Comparison of ENCODE assay signal across 3 cellular contexts in the genomic region with DNA sequence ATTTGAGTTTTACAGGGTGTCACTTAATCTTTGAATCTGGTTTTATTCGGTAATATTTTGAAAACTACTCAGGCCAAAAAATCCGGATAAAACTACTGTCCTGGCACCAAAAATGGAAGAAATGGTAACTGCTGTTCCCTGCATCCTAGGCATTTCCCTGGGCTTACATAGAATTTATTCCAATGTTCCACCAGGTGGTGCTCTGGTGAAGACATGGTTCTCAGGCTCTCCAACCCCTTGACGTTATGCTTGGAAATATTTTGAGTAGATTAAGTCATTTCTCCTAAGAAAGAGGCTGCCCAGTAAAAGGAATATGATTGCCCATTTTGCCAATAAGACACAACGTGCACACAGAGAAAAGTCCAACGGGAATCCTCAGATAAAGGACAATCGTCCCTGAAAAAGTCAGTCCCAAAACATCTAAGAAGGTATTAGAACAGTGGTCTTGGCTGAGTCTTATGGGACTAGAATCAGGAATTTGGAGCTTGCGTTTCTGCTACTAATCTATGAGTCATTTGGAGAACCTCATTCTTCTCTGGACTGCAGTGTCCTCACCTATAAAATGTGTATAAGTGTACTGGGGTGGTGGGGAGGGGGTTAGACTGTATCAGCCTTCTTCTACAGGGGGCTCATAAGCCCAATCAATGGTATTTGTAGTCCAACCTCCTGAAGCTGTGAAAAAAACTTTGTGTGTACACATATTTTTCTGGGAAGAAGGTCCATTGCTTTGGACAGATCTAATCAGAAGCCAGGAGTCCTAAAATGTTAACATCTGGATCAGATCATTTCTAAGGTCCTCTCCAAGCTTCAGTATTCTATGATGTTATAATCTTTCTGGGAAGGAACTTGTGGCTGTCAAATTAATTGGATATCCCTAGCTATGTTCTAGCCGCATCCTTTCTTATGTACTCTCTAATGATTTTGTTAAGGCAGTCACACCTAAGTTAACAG.
TF ChIP-seq lines count a peak whose summit lies in the region.

No MANE protein-coding gene starts in this region.

TF ChIP-seq in HCT116, 20 proteins besides CTCF, POLR2A, EP300 and RAD21:
- TF ChIP-seq EZH2 (IDR thresholded peaks at IDR 0.05) (no peak), EGR1 (IDR thresholded peaks at IDR 0.05; ENCODE audit: low read depth) (no peak), ZBTB33 (IDR thresholded peaks at IDR 0.05; ENCODE audit: extremely low read depth, insufficient replicate concordance, low read length) (no peak), EZH2phosphoT487 (IDR thresholded peaks at IDR 0.05; ENCODE audit: borderline replicate concordance) (no peak), FOSL1 (IDR thresholded peaks at IDR 0.05; ENCODE audit: low read depth) (no peak), ZNF274 (IDR thresholded peaks at IDR 0.05; ENCODE audit: low read depth, low read length) (no peak), CEBPB (IDR thresholded peaks at IDR 0.05; ENCODE audit: low read depth) (no peak), POLR2AphosphoS5 (IDR thresholded peaks at IDR 0.05; ENCODE audit: low read depth, low read length) (no peak), CBX3 (IDR thresholded peaks at IDR 0.05; ENCODE audit: low read depth) (no peak)
- TF ChIP-seq, protein P1, sequence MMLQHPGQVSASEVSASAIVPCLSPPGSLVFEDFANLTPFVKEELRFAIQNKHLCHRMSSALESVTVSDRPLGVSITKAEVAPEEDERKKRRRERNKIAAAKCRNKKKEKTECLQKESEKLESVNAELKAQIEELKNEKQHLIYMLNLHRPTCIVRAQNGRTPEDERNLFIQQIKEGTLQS (IDR thresholded peaks at IDR 0.05) = no peak
- TF ChIP-seq, protein P2, sequence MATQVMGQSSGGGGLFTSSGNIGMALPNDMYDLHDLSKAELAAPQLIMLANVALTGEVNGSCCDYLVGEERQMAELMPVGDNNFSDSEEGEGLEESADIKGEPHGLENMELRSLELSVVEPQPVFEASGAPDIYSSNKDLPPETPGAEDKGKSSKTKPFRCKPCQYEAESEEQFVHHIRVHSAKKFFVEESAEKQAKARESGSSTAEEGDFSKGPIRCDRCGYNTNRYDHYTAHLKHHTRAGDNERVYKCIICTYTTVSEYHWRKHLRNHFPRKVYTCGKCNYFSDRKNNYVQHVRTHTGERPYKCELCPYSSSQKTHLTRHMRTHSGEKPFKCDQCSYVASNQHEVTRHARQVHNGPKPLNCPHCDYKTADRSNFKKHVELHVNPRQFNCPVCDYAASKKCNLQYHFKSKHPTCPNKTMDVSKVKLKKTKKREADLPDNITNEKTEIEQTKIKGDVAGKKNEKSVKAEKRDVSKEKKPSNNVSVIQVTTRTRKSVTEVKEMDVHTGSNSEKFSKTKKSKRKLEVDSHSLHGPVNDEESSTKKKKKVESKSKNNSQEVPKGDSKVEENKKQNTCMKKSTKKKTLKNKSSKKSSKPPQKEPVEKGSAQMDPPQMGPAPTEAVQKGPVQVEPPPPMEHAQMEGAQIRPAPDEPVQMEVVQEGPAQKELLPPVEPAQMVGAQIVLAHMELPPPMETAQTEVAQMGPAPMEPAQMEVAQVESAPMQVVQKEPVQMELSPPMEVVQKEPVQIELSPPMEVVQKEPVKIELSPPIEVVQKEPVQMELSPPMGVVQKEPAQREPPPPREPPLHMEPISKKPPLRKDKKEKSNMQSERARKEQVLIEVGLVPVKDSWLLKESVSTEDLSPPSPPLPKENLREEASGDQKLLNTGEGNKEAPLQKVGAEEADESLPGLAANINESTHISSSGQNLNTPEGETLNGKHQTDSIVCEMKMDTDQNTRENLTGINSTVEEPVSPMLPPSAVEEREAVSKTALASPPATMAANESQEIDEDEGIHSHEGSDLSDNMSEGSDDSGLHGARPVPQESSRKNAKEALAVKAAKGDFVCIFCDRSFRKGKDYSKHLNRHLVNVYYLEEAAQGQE (IDR thresholded peaks at IDR 0.05; ENCODE audit: low read depth) = no peak

TF ChIP-seq in H1, 55 proteins besides CTCF, POLR2A, EP300 and RAD21:
- TF ChIP-seq CTBP2 (IDR thresholded peaks at IDR 0.05; ENCODE audit: borderline replicate concordance, insufficient read depth, insufficient read length, low read length) (no peak), TEAD4 (IDR thresholded peaks at IDR 0.05; ENCODE audit: low read depth, low read length) (no peak), SP1 (IDR thresholded peaks at IDR 0.05; ENCODE audit: low read depth, low read length) (no peak), CBX5 (IDR thresholded peaks at IDR 0.05; ENCODE audit: low read depth, low read length) (no peak), SRF (IDR thresholded peaks at IDR 0.05; ENCODE audit: low read depth, low read length) (no peak), BACH1 (IDR thresholded peaks at IDR 0.05; ENCODE audit: low read length) (no peak)

TF ChIP-seq in GM12891, 5 proteins besides CTCF, POLR2A, EP300 and RAD21:
- TF ChIP-seq POLR2AphosphoS5 (IDR thresholded peaks at IDR 0.05; ENCODE audit: low read depth, low read length) (no peak), TAF1 (IDR thresholded peaks at IDR 0.05; ENCODE audit: low read depth, low read length) (no peak), SPI1 (IDR thresholded peaks at IDR 0.05; ENCODE audit: low read depth, low read length) (no peak), POU2F2 (IDR thresholded peaks at IDR 0.05; ENCODE audit: low read depth, low read length) (no peak), PAX5 (IDR thresholded peaks at IDR 0.05; ENCODE audit: insufficient read depth, low read length, severe bottlenecking) (no peak)
